In the genomic region with DNA sequence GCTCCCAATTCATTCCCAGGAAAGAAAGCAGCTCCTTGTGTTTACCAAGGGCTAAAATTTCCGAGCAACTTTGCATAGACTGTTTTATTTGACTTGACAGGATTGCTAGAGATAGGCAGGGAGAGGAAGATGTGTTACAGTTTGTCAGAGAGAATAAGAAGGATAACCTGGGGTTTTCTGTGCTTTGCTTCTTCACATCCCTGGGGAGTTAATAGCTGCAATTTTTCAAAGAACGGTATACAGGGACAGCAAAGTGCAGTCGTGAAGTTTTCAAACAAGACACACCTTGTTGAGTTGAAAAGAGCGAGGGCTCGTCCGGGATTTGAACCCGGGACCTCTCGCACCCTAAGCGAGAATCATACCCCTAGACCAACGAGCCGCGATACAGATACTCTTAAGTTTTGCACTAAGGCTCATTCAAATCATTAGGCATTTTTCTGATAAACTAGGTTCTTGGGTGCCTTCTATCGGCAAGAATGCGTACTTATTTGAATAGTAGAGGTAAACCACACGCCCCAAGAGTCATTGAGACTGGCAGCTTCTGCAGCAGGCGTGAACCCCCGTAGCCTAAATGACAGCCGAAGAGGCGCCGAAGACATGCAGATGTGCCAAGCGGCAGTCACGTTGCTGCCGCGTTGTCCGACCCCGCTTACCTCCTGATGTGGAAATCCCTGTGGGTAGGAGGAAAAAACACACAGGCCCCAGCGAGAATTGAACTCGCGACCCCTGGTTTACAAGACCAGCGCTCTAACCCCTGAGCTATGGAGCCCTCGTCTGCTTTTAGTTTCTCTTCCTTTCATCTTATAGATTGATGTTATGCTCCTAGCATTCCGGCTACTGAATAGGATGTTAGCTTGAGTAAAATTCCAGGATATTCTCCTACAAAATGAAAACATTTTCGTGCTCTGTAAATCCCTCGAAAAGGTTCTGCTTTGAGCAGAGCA, we compare ENCODE assay signal across 8 cellular contexts. TPM values are rescaled to one million over a fixed set of nuclear protein-coding genes. Genes with fewer than 3 reads are reported as not detected.
DNase-seq lines count a peak whose midpoint lies in the region; ATAC-seq and TF ChIP-seq lines count a peak whose summit lies in the region.

No MANE protein-coding gene starts in this region.

- H3K36me3 ChIP-seq in BJ (ENCODE audit: control insufficient read depth, insufficient read depth, low read length) (no peaks in the 10 kb centered on the region), left lung (no peaks in the 10 kb centered on the region)

- TF ChIP-seq CTCF in BJ (IDR thresholded peaks at IDR 0.05; ENCODE audit: insufficient read depth, low read depth, low read length) (peak; percentile 70), left lung (IDR thresholded peaks at IDR 0.05) (peak; percentile 48 to 56)

- CTCF ChIA-PET in BJ (lab: Yijun Ruan, JAX) = interaction anchor here (0.8 to 2.9 kb wide), 16 partner anchors 9 to 282 kb away, joined by 3 to 15 read pairs (median 6); a partner anchor contains a TSS

- H3K4me3 ChIP-seq in BJ (ENCODE audit: low read depth, low read length) = peak overlapping the region; percentile 47
- H3K4me3 ChIP-seq in left lung = peak overlapping the region; percentile 33 to 41

- POLR2A ChIA-PET in BJ (lab: Charles Lee) = interaction anchor here (1.0 kb wide), 1 partner anchor 69 kb away, joined by 3 read pairs; no protein-coding TSS in a partner anchor

- intact Hi-C loops in left lung (cut with DNase I) = loop anchor here (5.0 kb wide), 2 partner anchors 69 to 74 kb away; a partner anchor contains a TSS

- H3K27me3 ChIP-seq in BJ (ENCODE audit: control insufficient read depth, insufficient read depth, low read length) (no peaks in the 10 kb centered on the region; the same call in 1 of the 2 replicates), left lung (no peaks in the 10 kb centered on the region)

- H3K4me1 ChIP-seq in left lung = peaks cover 3 to 52% of the 10 kb centered on the region in 2 donors

- ATAC-seq in GM19324 (IDR thresholded peaks at IDR 0.05; ENCODE audit: low FRiP score, unreplicated experiment) = peak; percentile 66
- peak; percentile 74 for ATAC-seq in HG03442 (IDR thresholded peaks at IDR 0.05; ENCODE audit: unreplicated experiment)
- peak; percentile 85 for ATAC-seq in left lung

- DNase-seq in BJ (ENCODE audit: low read depth) (peak; percentile 86), NCI-H510A treated with DMSO at 0.1 percent for 48 hours (lab: John Stamatoyannopoulos, UW) (peak; percentile 99), dermis blood vessel endothelial cell (peak; percentile 95), left lung (peak; percentile 83 to 89)
- peak; percentile 91 for DNase-seq in activated CD4-positive, alpha-beta T cell treated with anti-CD3 and anti-CD28 coated beads for 48 hours
- peak; percentile 84 for DNase-seq in stimulated activated CD4-positive, alpha-beta T cell treated with anti-CD3 and anti-CD28 coated beads, Interleukin-2, amount 100 ng/mL, for 4 hours (ENCODE audit: low read depth)

- H3K9me3 ChIP-seq in left lung = no peaks in the 10 kb centered on the region

- peak overlapping the region; percentile 69 to 85 for H3K27ac ChIP-seq in left lung

RNA-seq across cellular contexts. Expression of a gene that starts 22.2 kb away (rescaled TPM):
- polyA plus RNA-seq in BJ (2011; rRNA removed) = not detected in 2 replicates
- polyA minus RNA-seq in BJ (2011; rRNA and poly(A)+ RNA removed) = not detected in 2 replicates
- not detected in 2 replicates for total RNA-seq in dermis blood vessel endothelial cell
- not detected for total RNA-seq in left lung

RNA-seq across cellular contexts. Expression of a gene that starts 25.6 kb away (rescaled TPM):
- polyA plus RNA-seq in BJ (2011; rRNA removed) = not detected in 2 replicates
- polyA minus RNA-seq in BJ (2011; rRNA and poly(A)+ RNA removed) = not detected in 2 replicates
- total RNA-seq in dermis blood vessel endothelial cell = not detected in 2 replicates
- total RNA-seq in left lung = not detected

RNA-seq across cellular contexts. Expression of a gene that starts 28.1 kb away (rescaled TPM):
- not detected in 2 replicates for polyA plus RNA-seq in BJ (2011; rRNA removed)
- polyA minus RNA-seq in BJ (2011; rRNA and poly(A)+ RNA removed) = not detected in 2 replicates
- total RNA-seq in dermis blood vessel endothelial cell = not detected in 2 replicates
- total RNA-seq in left lung = not detected

RNA-seq across cellular contexts. Expression of a gene that starts 52.5 kb away (rescaled TPM):
- polyA plus RNA-seq in BJ (2011; rRNA removed) = not detected in 2 replicates
- polyA minus RNA-seq in BJ (2011; rRNA and poly(A)+ RNA removed) = 0.05 TPM in 1 of 2 replicates, not detected in the other
- total RNA-seq in dermis blood vessel endothelial cell = not detected in 2 replicates
- not detected for total RNA-seq in left lung

Comparison
In these comparisons a context has a peak if more than half of its experiments do, and no peak if none do; other contexts are left out.
1. Peak in every context shown above with its lines: DNase-seq, ATAC-seq, H3K4me3 ChIP-seq and H3K27ac ChIP-seq.